Comparison of ENCODE assay signal across 14 cellular contexts in genomic region chr1:169003864-169004516, GRCh38.
DNase-seq lines count a peak whose midpoint lies in the region; ATAC-seq, FAIRE-seq and TF ChIP-seq lines count a peak whose summit lies in the region.
"Had no signal": no experiment of that assay in that cellular context is flagged by ENCODE, and none has a peak within 500 bp of the region (broad histone marks: within the 10 kb centered on the region; RNA-seq: fewer than 3 reads in every experiment).

No MANE protein-coding gene starts in this region.

- H3K4me3 Mint-ChIP-seq in mesothelial cell of epicardium: no peak overlapping the region
- no peak overlapping the region for H3K4me3 Mint-ChIP-seq in activated naive CD8-positive, alpha-beta T cell treated with anti-CD3 and anti-CD28 coated beads for 36 hours

- no peak overlapping the region for H3K4me3 ChIP-seq in A549
- H3K4me3 ChIP-seq in fibroblast of the aortic adventitia (ENCODE audit: low read depth, low read length): no peak overlapping the region
- H3K4me3 ChIP-seq: SJSA1 had no signal

- POLR2A ChIA-PET in A549 (lab: Yijun Ruan, JAX): no interaction called here

- H3K9me3 ChIP-seq in A549: no peaks in the 10 kb centered on the region
- H3K9me3 ChIP-seq: SJSA1 had no signal

- H3K36me3 Mint-ChIP-seq in mesothelial cell of epicardium: no peaks in the 10 kb centered on the region
- no peaks in the 10 kb centered on the region for H3K36me3 Mint-ChIP-seq in activated naive CD8-positive, alpha-beta T cell treated with anti-CD3 and anti-CD28 coated beads for 36 hours

- H3K4me1 Mint-ChIP-seq in mesothelial cell of epicardium: peaks cover 25% of the 10 kb centered on the region
- no peaks in the 10 kb centered on the region for H3K4me1 Mint-ChIP-seq in activated naive CD8-positive, alpha-beta T cell treated with anti-CD3 and anti-CD28 coated beads for 36 hours

- no peaks in the 10 kb centered on the region for H3K27me3 Mint-ChIP-seq in mesothelial cell of epicardium (ENCODE audit: low read depth)
- peaks cover 5% of the 10 kb centered on the region for H3K27me3 Mint-ChIP-seq in activated naive CD8-positive, alpha-beta T cell treated with anti-CD3 and anti-CD28 coated beads for 36 hours

- TF ChIP-seq POLR2A in A549 (IDR thresholded peaks at IDR 0.05; ENCODE audit: low read length): no peak

- no peak for FAIRE-seq in A549 (lab: Jason Lieb, UNC)
- FAIRE-seq: GM18507 had no signal

- H3K9me3 Mint-ChIP-seq in mesothelial cell of epicardium: no peaks in the 10 kb centered on the region
- no peaks in the 10 kb centered on the region for H3K9me3 Mint-ChIP-seq in activated naive CD8-positive, alpha-beta T cell treated with anti-CD3 and anti-CD28 coated beads for 36 hours

- peak in 1 of 2 experiments; percentile 43; a peak in 1 of 6 replicates for ATAC-seq in A549
- no peak for ATAC-seq in GM19463 (IDR thresholded peaks at IDR 0.05; ENCODE audit: unreplicated experiment)

- no peak for TF ChIP-seq EP300 in A549 (IDR thresholded peaks at IDR 0.05)

- TF ChIP-seq CTCF in A549 (IDR thresholded peaks at IDR 0.05) (no peak), fibroblast of the aortic adventitia (IDR thresholded peaks at IDR 0.05; ENCODE audit: insufficient read depth, low read length) (no peak), mesothelial cell of epicardium (IDR thresholded peaks at IDR 0.05; ENCODE audit: unreplicated experiment) (no peak)

- TF ChIP-seq RAD21 in A549 (conservative IDR thresholded peaks at IDR 0.05 in 1 of 2, IDR thresholded peaks at IDR 0.05 in 1 of 2): no peak

- WGBS in A549 (ENCODE audit: missing lambda C conversion rate): 83% methylated on average over 1 of the region's 1 CpG

- peaks cover 18% of the 10 kb centered on the region for H3K4me1 ChIP-seq in A549
- H3K4me1 ChIP-seq: SJSA1 had no signal

- CTCF ChIA-PET in A549 (lab: Yijun Ruan, JAX): no interaction called here

- peak overlapping the region; percentile 26 to 53; a peak in 4 of 6 replicates for H3K27ac ChIP-seq in A549
- H3K27ac ChIP-seq: SJSA1, WERI-Rb-1 had no signal

- peak in 1 of 2 experiments; percentile 23 for DNase-seq in A549 (ENCODE audit: low read depth in 1 of 2, low spot score in 1 of 2)
- peak; percentile 88 for DNase-seq in M059J (ENCODE audit: low read depth)
- DNase-seq in fibroblast of the aortic adventitia (ENCODE audit: low read depth): peak; percentile 3
- no peak for DNase-seq in mesothelial cell of epicardium (ENCODE audit: low spot score in 2 of 2, unreplicated experiment in 2 of 2)
- DNase-seq in activated naive CD8-positive, alpha-beta T cell treated with anti-CD3 and anti-CD28 coated beads for 36 hours: no peak
- DNase-seq in HuH-7 (ENCODE audit: low spot score): no peak
- DNase-seq in NCI-H1436 treated with DMSO at 0.1 percent for 48 hours (lab: John Stamatoyannopoulos, UW): no peak
- DNase-seq: DMS79, NCI-H1436, NCI-H748 treated with DMSO at 0.1 percent for 48 hours, WERI-Rb-1 had no signal

- H3K4me2 ChIP-seq in A549: peak overlapping the region; percentile 34

- peak overlapping the region; percentile 90 for H3K27ac Mint-ChIP-seq in mesothelial cell of epicardium
- no peak overlapping the region for H3K27ac Mint-ChIP-seq in activated naive CD8-positive, alpha-beta T cell treated with anti-CD3 and anti-CD28 coated beads for 36 hours

TF ChIP-seq in A549, 52 proteins besides CTCF, POLR2A, EP300 and RAD21:
- TF ChIP-seq BCL3 (IDR thresholded peaks at IDR 0.05) (no peak), RFX5 (IDR thresholded peaks at IDR 0.05) (no peak), GATA3 (IDR thresholded peaks at IDR 0.05; ENCODE audit: borderline replicate concordance) (no peak), JUN (IDR thresholded peaks at IDR 0.05) (no peak), RARB (CRISPR knock-in tag; IDR thresholded peaks at IDR 0.05) (no peak), ATOH8 (CRISPR knock-in tag; IDR thresholded peaks at IDR 0.05; ENCODE audit: low read depth) (no peak), HEYL (CRISPR knock-in tag; IDR thresholded peaks at IDR 0.05) (no peak), CHD4 (IDR thresholded peaks at IDR 0.05; ENCODE audit: borderline replicate concordance) (no peak), MYC (IDR thresholded peaks at IDR 0.05; ENCODE audit: borderline replicate concordance, low read length) (no peak), ZC3H11A (IDR thresholded peaks at IDR 0.05) (no peak), HOXB13 (CRISPR knock-in tag; IDR thresholded peaks at IDR 0.05; ENCODE audit: low read depth) (no peak), CEBPB (IDR thresholded peaks at IDR 0.05) (no peak), EHF (CRISPR knock-in tag; IDR thresholded peaks at IDR 0.05) (no peak), ESRRA (IDR thresholded peaks at IDR 0.05; ENCODE audit: borderline replicate concordance, low read length) (no peak), RCOR1 (IDR thresholded peaks at IDR 0.05; ENCODE audit: low read depth, low read length) (no peak), ZNF302 (CRISPR knock-in tag; IDR thresholded peaks at IDR 0.05) (no peak)

Comparison
In these comparisons a context has a peak if more than half of its experiments do, and no peak if none do; other contexts are left out.
1. DNase-seq: peak in M059J (single experiment) and fibroblast of the aortic adventitia (single experiment); none in mesothelial cell of epicardium (0 of 2), activated naive CD8-positive, alpha-beta T cell treated with anti-CD3 and anti-CD28 coated beads for 36 hours (single experiment), HuH-7 (single experiment) and NCI-H1436 treated with DMSO at 0.1 percent for 48 hours (single experiment).